In the genomic region with DNA sequence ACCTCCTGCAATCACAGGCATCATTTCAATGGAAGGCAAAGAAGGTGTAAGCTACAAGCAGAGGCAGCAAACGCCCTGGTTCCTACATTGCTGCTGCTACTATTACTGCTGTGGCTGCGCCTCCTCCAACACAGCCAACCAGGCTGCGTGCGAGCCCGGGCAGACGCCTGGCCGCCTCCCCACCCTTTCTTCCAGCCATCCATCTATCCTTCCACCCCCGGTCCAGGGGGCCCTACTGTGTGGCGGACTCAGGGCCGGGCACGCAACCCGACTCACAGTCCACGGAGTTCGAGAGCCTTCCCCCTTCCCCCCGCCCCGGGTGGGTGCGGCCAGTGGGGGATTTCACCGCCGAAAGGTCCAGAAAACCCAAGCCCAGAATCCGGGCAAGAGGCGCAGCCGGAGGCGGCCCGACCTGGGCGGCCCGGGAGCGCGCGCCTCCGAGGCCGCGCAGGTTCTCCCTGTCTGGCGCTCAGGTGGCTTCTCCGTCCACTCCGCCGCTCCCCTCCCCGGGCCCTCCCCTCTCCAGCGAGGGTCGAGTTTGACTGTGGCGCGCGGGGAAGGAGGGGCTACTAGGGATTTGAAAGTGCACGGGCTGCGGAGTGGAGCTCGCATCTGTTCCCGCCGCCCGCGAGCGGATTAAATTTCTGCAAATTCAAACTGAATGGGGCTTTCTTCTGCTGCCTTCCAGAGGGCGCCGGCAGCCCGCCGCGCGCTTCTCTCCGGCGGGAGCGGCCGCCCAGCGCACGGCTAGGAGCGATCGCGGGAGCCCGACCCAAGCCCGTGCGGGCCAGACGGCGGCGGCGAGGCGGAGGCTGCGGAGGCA, we compare ENCODE assay signal across 1 cellular context.
TF ChIP-seq lines count a peak whose summit lies in the region.

A gene (plus strand): TSS at position 569 of the 823 bp plus-strand sequence. CDS start 655 bp downstream, outside the sequence.

TF ChIP-seq in Ishikawa, 13 proteins besides CTCF, POLR2A, EP300 and RAD21 (continued from another document):
- TF ChIP-seq, protein P1, sequence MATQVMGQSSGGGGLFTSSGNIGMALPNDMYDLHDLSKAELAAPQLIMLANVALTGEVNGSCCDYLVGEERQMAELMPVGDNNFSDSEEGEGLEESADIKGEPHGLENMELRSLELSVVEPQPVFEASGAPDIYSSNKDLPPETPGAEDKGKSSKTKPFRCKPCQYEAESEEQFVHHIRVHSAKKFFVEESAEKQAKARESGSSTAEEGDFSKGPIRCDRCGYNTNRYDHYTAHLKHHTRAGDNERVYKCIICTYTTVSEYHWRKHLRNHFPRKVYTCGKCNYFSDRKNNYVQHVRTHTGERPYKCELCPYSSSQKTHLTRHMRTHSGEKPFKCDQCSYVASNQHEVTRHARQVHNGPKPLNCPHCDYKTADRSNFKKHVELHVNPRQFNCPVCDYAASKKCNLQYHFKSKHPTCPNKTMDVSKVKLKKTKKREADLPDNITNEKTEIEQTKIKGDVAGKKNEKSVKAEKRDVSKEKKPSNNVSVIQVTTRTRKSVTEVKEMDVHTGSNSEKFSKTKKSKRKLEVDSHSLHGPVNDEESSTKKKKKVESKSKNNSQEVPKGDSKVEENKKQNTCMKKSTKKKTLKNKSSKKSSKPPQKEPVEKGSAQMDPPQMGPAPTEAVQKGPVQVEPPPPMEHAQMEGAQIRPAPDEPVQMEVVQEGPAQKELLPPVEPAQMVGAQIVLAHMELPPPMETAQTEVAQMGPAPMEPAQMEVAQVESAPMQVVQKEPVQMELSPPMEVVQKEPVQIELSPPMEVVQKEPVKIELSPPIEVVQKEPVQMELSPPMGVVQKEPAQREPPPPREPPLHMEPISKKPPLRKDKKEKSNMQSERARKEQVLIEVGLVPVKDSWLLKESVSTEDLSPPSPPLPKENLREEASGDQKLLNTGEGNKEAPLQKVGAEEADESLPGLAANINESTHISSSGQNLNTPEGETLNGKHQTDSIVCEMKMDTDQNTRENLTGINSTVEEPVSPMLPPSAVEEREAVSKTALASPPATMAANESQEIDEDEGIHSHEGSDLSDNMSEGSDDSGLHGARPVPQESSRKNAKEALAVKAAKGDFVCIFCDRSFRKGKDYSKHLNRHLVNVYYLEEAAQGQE (IDR thresholded peaks at IDR 0.05; ENCODE audit: low read depth): no peak
- TF ChIP-seq CREB1 (IDR thresholded peaks at IDR 0.05; ENCODE audit: low read depth) (no peak), NFIC (IDR thresholded peaks at IDR 0.05) (no peak), YY1 (IDR thresholded peaks at IDR 0.05; ENCODE audit: low read depth) (no peak), TCF12 (IDR thresholded peaks at IDR 0.05; ENCODE audit: low read depth) (no peak), CEBPB (IDR thresholded peaks at IDR 0.05) (no peak)
- TF ChIP-seq, protein P2, sequence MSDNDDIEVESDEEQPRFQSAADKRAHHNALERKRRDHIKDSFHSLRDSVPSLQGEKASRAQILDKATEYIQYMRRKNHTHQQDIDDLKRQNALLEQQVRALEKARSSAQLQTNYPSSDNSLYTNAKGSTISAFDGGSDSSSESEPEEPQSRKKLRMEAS (IDR thresholded peaks at IDR 0.05): no peak
- TF ChIP-seq, protein P3, sequence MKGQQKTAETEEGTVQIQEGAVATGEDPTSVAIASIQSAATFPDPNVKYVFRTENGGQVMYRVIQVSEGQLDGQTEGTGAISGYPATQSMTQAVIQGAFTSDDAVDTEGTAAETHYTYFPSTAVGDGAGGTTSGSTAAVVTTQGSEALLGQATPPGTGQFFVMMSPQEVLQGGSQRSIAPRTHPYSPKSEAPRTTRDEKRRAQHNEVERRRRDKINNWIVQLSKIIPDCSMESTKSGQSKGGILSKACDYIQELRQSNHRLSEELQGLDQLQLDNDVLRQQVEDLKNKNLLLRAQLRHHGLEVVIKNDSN (IDR thresholded peaks at IDR 0.05): no peak
TF ChIP-seq in Ishikawa: peak in this region for 0.
